Comparison of ENCODE assay signal across 1 cellular context in the genomic region with DNA sequence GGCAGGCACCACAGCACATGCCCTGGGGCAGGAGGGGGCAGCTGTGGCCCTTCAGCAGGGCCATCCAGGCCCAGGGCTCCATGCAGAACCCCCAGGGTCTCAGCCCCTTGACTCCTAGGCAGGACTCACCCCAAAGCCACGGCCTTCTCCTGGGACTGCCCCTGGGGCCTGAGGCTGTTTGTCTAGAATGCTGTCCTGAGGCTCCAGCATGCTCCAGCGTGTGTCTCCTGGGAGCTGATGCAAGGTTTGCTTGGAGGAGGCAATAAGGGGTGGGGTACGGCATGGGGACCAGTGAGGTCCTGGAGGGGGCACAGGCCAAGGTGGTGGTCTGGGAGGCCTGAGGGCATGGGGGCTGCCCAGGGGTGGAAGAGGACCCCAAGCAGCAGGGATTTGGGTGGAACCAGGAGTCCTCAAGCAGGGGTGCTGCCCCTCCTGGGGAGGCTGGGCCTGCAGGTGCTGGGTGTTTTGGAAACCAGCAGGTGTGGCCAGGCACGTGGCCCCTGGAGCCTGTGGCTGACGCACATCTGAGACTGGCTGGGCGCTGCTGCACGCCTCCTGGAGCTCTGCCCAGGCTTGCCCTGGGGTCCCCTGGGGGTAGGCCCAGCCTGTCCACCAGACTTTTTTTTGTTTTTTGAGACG.
TF ChIP-seq lines count a peak whose summit lies in the region.

No MANE protein-coding gene starts in this region.

TF ChIP-seq in K562, 482 proteins besides CTCF, POLR2A, EP300 and RAD21 (continues in another document):
- TF ChIP-seq ZNF586 (CRISPR knock-in tag; conservative IDR thresholded peaks at IDR 0.05) (0 out of 2 replicates have a peak, but pooled peaks have one; percentile 28), ZKSCAN1 (IDR thresholded peaks at IDR 0.05; ENCODE audit: low read depth, low read length) (no peak), HEY1 (CRISPR knock-in tag; IDR thresholded peaks at IDR 0.05; ENCODE audit: borderline replicate concordance) (no peak), DMBX1 (CRISPR knock-in tag; IDR thresholded peaks at IDR 0.05; ENCODE audit: borderline replicate concordance) (peak; percentile 87; the same call in 1 of the 2 replicates), SMAD4 (CRISPR knock-in tag; conservative IDR thresholded peaks at IDR 0.05) (peak; percentile 91; the same call in 1 of the 2 replicates), ETV1 (tag; conservative IDR thresholded peaks at IDR 0.05; ENCODE audit: low read depth) (0 out of 2 replicates have a peak, but pooled peaks have one; percentile 32), L3MBTL2 (IDR thresholded peaks at IDR 0.05) (peak; percentile 94), MAZ (CRISPR knock-in tag; conservative IDR thresholded peaks at IDR 0.05 in 1 of 2, IDR thresholded peaks at IDR 0.05 in 1 of 2) (peak in 1 of 2 experiments; percentile 56; a peak in 2 of 4 replicates), FIP1L1 (IDR thresholded peaks at IDR 0.05; ENCODE audit: low read depth, low read length, poor library complexity, severe bottlenecking) (peak; percentile 9), ATF1 (CRISPR knock-in tag; IDR thresholded peaks at IDR 0.05) (no peak), ATF1 (tag; IDR thresholded peaks at IDR 0.05) (no peak), EP400 (IDR thresholded peaks at IDR 0.05) (peak; percentile 86), ZNF583 (CRISPR knock-in tag; IDR thresholded peaks at IDR 0.05) (peak; percentile 60; the same call in 1 of the 2 replicates), ESRRB (CRISPR knock-in tag; IDR thresholded peaks at IDR 0.05; ENCODE audit: borderline replicate concordance) (no peak), ZNF41 (CRISPR knock-in tag; conservative IDR thresholded peaks at IDR 0.05) (no peak), RBFOX2 (IDR thresholded peaks at IDR 0.05; ENCODE audit: low read depth, low read length) (peak; percentile 77), ZSCAN32 (CRISPR knock-in tag; IDR thresholded peaks at IDR 0.05) (0 out of 2 replicates have a peak, but pooled peaks have one; percentile 27), MXI1 (IDR thresholded peaks at IDR 0.05; ENCODE audit: low read depth, low read length) (no peak), ETS2 (tag; IDR thresholded peaks at IDR 0.05; ENCODE audit: borderline replicate concordance, poor library complexity, severe bottlenecking) (no peak), JUNB (CRISPR knock-in tag; conservative IDR thresholded peaks at IDR 0.05) (no peak), ZBTB40 (IDR thresholded peaks at IDR 0.05) (no peak), ZBTB40 (CRISPR knock-in tag; IDR thresholded peaks at IDR 0.05) (no peak), CTBP1 (IDR thresholded peaks at IDR 0.05; ENCODE audit: borderline replicate concordance) (peak; percentile 46; the same call in 1 of the 2 replicates), EHMT2 (IDR thresholded peaks at IDR 0.05) (no peak), ATF7 (IDR thresholded peaks at IDR 0.05) (peak; percentile 31; the same call in 1 of the 2 replicates), ZNF143 (CRISPR knock-in tag; IDR thresholded peaks at IDR 0.05) (0 out of 2 replicates have a peak, but pooled peaks have one; percentile 54), ETV6 (IDR thresholded peaks at IDR 0.05; ENCODE audit: borderline replicate concordance in 1 of 2, low read depth in 2 of 2, low read length in 1 of 2) (no peak), ETV6 (CRISPR knock-in tag; IDR thresholded peaks at IDR 0.05; ENCODE audit: borderline replicate concordance) (no peak), GTF2A2 (tag; IDR thresholded peaks at IDR 0.05) (no peak), BACH1 (tag; IDR thresholded peaks at IDR 0.05) (no peak), ILF3 (IDR thresholded peaks at IDR 0.05; ENCODE audit: borderline replicate concordance) (no peak), SETDB1 (IDR thresholded peaks at IDR 0.05; ENCODE audit: low read length) (no peak), ELF2 (CRISPR knock-in tag; IDR thresholded peaks at IDR 0.05) (no peak), ZNF589 (CRISPR knock-in tag; IDR thresholded peaks at IDR 0.05; ENCODE audit: low read depth) (peak; percentile 64; the same call in 1 of the 2 replicates), TCF7 (IDR thresholded peaks at IDR 0.05; ENCODE audit: borderline replicate concordance) (no peak), TEAD2 (tag; IDR thresholded peaks at IDR 0.05) (no peak), POLR2G (IDR thresholded peaks at IDR 0.05; ENCODE audit: low read depth, low read length) (peak; percentile 77)
- TF ChIP-seq, protein P1, sequence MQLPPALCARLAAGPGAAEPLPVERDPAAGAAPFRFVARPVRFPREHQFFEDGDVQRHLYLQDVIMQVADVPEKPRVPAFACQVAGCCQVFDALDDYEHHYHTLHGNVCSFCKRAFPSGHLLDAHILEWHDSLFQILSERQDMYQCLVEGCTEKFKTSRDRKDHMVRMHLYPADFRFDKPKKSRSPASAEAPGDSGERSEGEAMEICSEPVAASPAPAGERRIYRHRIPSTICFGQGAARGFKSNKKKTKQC (CRISPR knock-in tag; IDR thresholded peaks at IDR 0.05) = peak; percentile 14; the same call in 1 of the 2 replicates
- TF ChIP-seq, protein P2, sequence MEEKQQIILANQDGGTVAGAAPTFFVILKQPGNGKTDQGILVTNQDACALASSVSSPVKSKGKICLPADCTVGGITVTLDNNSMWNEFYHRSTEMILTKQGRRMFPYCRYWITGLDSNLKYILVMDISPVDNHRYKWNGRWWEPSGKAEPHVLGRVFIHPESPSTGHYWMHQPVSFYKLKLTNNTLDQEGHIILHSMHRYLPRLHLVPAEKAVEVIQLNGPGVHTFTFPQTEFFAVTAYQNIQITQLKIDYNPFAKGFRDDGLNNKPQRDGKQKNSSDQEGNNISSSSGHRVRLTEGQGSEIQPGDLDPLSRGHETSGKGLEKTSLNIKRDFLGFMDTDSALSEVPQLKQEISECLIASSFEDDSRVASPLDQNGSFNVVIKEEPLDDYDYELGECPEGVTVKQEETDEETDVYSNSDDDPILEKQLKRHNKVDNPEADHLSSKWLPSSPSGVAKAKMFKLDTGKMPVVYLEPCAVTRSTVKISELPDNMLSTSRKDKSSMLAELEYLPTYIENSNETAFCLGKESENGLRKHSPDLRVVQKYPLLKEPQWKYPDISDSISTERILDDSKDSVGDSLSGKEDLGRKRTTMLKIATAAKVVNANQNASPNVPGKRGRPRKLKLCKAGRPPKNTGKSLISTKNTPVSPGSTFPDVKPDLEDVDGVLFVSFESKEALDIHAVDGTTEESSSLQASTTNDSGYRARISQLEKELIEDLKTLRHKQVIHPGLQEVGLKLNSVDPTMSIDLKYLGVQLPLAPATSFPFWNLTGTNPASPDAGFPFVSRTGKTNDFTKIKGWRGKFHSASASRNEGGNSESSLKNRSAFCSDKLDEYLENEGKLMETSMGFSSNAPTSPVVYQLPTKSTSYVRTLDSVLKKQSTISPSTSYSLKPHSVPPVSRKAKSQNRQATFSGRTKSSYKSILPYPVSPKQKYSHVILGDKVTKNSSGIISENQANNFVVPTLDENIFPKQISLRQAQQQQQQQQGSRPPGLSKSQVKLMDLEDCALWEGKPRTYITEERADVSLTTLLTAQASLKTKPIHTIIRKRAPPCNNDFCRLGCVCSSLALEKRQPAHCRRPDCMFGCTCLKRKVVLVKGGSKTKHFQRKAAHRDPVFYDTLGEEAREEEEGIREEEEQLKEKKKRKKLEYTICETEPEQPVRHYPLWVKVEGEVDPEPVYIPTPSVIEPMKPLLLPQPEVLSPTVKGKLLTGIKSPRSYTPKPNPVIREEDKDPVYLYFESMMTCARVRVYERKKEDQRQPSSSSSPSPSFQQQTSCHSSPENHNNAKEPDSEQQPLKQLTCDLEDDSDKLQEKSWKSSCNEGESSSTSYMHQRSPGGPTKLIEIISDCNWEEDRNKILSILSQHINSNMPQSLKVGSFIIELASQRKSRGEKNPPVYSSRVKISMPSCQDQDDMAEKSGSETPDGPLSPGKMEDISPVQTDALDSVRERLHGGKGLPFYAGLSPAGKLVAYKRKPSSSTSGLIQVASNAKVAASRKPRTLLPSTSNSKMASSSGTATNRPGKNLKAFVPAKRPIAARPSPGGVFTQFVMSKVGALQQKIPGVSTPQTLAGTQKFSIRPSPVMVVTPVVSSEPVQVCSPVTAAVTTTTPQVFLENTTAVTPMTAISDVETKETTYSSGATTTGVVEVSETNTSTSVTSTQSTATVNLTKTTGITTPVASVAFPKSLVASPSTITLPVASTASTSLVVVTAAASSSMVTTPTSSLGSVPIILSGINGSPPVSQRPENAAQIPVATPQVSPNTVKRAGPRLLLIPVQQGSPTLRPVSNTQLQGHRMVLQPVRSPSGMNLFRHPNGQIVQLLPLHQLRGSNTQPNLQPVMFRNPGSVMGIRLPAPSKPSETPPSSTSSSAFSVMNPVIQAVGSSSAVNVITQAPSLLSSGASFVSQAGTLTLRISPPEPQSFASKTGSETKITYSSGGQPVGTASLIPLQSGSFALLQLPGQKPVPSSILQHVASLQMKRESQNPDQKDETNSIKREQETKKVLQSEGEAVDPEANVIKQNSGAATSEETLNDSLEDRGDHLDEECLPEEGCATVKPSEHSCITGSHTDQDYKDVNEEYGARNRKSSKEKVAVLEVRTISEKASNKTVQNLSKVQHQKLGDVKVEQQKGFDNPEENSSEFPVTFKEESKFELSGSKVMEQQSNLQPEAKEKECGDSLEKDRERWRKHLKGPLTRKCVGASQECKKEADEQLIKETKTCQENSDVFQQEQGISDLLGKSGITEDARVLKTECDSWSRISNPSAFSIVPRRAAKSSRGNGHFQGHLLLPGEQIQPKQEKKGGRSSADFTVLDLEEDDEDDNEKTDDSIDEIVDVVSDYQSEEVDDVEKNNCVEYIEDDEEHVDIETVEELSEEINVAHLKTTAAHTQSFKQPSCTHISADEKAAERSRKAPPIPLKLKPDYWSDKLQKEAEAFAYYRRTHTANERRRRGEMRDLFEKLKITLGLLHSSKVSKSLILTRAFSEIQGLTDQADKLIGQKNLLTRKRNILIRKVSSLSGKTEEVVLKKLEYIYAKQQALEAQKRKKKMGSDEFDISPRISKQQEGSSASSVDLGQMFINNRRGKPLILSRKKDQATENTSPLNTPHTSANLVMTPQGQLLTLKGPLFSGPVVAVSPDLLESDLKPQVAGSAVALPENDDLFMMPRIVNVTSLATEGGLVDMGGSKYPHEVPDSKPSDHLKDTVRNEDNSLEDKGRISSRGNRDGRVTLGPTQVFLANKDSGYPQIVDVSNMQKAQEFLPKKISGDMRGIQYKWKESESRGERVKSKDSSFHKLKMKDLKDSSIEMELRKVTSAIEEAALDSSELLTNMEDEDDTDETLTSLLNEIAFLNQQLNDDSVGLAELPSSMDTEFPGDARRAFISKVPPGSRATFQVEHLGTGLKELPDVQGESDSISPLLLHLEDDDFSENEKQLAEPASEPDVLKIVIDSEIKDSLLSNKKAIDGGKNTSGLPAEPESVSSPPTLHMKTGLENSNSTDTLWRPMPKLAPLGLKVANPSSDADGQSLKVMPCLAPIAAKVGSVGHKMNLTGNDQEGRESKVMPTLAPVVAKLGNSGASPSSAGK (IDR thresholded peaks at IDR 0.05) = peak; percentile 89
- TF ChIP-seq, protein P3, sequence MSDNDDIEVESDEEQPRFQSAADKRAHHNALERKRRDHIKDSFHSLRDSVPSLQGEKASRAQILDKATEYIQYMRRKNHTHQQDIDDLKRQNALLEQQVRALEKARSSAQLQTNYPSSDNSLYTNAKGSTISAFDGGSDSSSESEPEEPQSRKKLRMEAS (CRISPR knock-in tag; IDR thresholded peaks at IDR 0.05) = peak; percentile 32; the same call in 1 of the 2 replicates
